Comparison of ENCODE assay signal across 19 cellular contexts in genomic region chr6:52493669-52494068, GRCh38.
DNase-seq lines count a peak whose midpoint lies in the region; ATAC-seq and TF ChIP-seq lines count a peak whose summit lies in the region.
"Had no signal": no experiment of that assay in that cellular context is flagged by ENCODE, and none has a peak within 500 bp of the region (broad histone marks: within the 10 kb centered on the region; RNA-seq: fewer than 3 reads in every experiment).

No MANE protein-coding gene starts in this region.

- H2AFZ ChIP-seq in osteoblast (ENCODE audit: low read length): no peak overlapping the region

- no peak for DNase-seq in activated CD4-positive, CD25-positive, alpha-beta regulatory T cell (lab: John Stamatoyannopoulos, UW)
- DNase-seq in adipocyte (ENCODE audit: low read depth) (peak; percentile 59), osteoblast (ENCODE audit: insufficient read length, low spot score, missing footprints) (peak; percentile 30), islet precursor cell (no peak), upper lobe of right lung (no peak), dermis blood vessel endothelial cell (no peak)
- DNase-seq: 8988T; activated CD4-positive, alpha-beta T cell treated with anti-CD3 and anti-CD28 coated beads, Interleukin-2, amount 10 ng/mL, durations not matched to agents 7 days and 5 days; amniotic stem cell; CD8-positive, alpha-beta memory T cell; EL; NCI-H2029 treated with DMSO at 0.1 percent for 48 hours; NCI-H69; pancreas; Peyer's patch; stomach had no signal

- H3K27ac ChIP-seq in osteoblast (ENCODE audit: low read depth, low read length) (peak overlapping the region; percentile 24), upper lobe of right lung (no peak overlapping the region)
- H3K27ac ChIP-seq: pancreas had no signal

- H3K4me3 ChIP-seq in adipocyte (ENCODE audit: low read length): no peak overlapping the region
- H3K4me3 ChIP-seq in osteoblast (ENCODE audit: insufficient read depth, low read length): no peak overlapping the region
- H3K4me3 ChIP-seq in upper lobe of right lung: no peak overlapping the region
- H3K4me3 ChIP-seq: pancreas, Peyer's patch, smooth muscle cell, stomach had no signal

- H4K20me1 ChIP-seq in osteoblast (ENCODE audit: insufficient read depth, low read length): no peaks in the 10 kb centered on the region

- peak; percentile 21 to 30 for ATAC-seq in activated CD4-positive, CD25-positive, alpha-beta regulatory T cell treated with anti-CD3 and anti-CD28 coated beads, Interleukin-2, amount 50 U/mL, for 24 hours
- peak; percentile 13 for ATAC-seq in HG03108 (IDR thresholded peaks at IDR 0.05; ENCODE audit: unreplicated experiment)
- ATAC-seq in upper lobe of right lung: no peak
- ATAC-seq: pancreas had no signal

- H3K4me2 ChIP-seq in osteoblast (ENCODE audit: insufficient read depth, low read length): no peak overlapping the region
- H3K4me2 ChIP-seq: smooth muscle cell had no signal

- no peaks in the 10 kb centered on the region for H3K27me3 ChIP-seq in adipocyte (replicated peaks; ENCODE audit: control insufficient read depth, insufficient read depth, low read length)
- no peaks in the 10 kb centered on the region for H3K27me3 ChIP-seq in osteoblast (ENCODE audit: insufficient read depth, low read length)
- H3K27me3 ChIP-seq in upper lobe of right lung: no peaks in the 10 kb centered on the region
- H3K27me3 ChIP-seq: pancreas, Peyer's patch, stomach had no signal

- intact Hi-C loops in upper lobe of right lung (cut with DNase I): no loop called here

- TF ChIP-seq CTCF in osteoblast (IDR thresholded peaks at IDR 0.05; ENCODE audit: extremely low read depth, low read depth, low read length): no peak
- no peak for TF ChIP-seq CTCF in upper lobe of right lung (IDR thresholded peaks at IDR 0.05)

- no peaks in the 10 kb centered on the region for H3K79me2 ChIP-seq in osteoblast (ENCODE audit: insufficient read depth, low read length)

- H3K9ac ChIP-seq in adipocyte (ENCODE audit: low read length): no peak overlapping the region

- peaks cover 23% of the 10 kb centered on the region for H3K4me1 ChIP-seq in adipocyte (ENCODE audit: control insufficient read depth, insufficient read depth, low read length)
- H3K4me1 ChIP-seq in osteoblast (ENCODE audit: insufficient read depth, low read length): peaks cover 40% of the 10 kb centered on the region
- H3K4me1 ChIP-seq in upper lobe of right lung: no peaks in the 10 kb centered on the region
- H3K4me1 ChIP-seq: pancreas had no signal

- no peaks in the 10 kb centered on the region for H3K9me3 ChIP-seq in adipocyte (ENCODE audit: control insufficient read depth, low read length)
- H3K9me3 ChIP-seq in osteoblast (ENCODE audit: low read depth, low read length): no peaks in the 10 kb centered on the region
- no peaks in the 10 kb centered on the region for H3K9me3 ChIP-seq in upper lobe of right lung
- H3K9me3 ChIP-seq: pancreas, Peyer's patch had no signal

- H3K36me3 ChIP-seq in adipocyte (ENCODE audit: control insufficient read depth, insufficient read depth, low read length, severe bottlenecking): peaks cover 5% of the 10 kb centered on the region
- H3K36me3 ChIP-seq in osteoblast (ENCODE audit: insufficient read depth, low read length): peaks cover 38% of the 10 kb centered on the region
- H3K36me3 ChIP-seq in upper lobe of right lung: no peaks in the 10 kb centered on the region
- H3K36me3 ChIP-seq: pancreas, Peyer's patch had no signal

Comparison
In these comparisons a context has a peak if more than half of its experiments do, and no peak if none do; other contexts are left out.
1. DNase-seq: peak in adipocyte (single experiment) and osteoblast (single experiment); none in activated CD4-positive, CD25-positive, alpha-beta regulatory T cell (0 of 4), islet precursor cell (single experiment), upper lobe of right lung (single experiment) and dermis blood vessel endothelial cell (single experiment).